9 cellular contexts compared by ENCODE assay signal in the genomic region with DNA sequence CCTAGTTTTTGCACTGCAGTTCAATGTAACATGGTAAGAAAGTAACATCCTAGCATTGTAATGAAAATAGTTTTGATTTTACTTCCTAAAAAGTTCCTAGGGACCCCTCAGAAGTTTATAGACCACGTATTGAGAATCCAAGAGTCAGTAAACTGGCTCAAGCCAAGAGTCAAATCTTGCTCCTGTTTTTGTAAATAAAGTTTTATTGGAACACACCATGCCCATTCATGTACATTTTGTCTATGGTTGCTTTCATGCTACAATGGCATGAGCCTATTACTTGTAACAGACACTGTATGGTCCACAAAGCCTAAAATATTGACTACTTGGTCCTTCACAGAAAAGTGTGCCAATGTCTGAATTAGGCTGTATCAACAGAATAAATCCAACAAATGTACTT.
"Had no signal": no experiment of that assay in that cellular context is flagged by ENCODE, and none has a peak within 500 bp of the region (broad histone marks: within the 10 kb centered on the region; RNA-seq: fewer than 3 reads in every experiment).

No MANE protein-coding gene starts in this region.

- H2AFZ ChIP-seq: GM23338 had no signal

- FAIRE-seq: H1, H54, HTR-8/SVneo had no signal

- ATAC-seq: GM23338 had no signal

- H3K4me3 ChIP-seq: GM23338 had no signal

- H3K4me2 ChIP-seq: GM23338, KMS-11 had no signal

- H3K27ac ChIP-seq: KMS-11 had no signal

- DNase-seq: H9, HCEC 1CT, IMR-90, KBM-7 had no signal

- H3K9ac ChIP-seq: KMS-11 had no signal
